ENCODE assay signal across 8 cellular contexts in genomic region chr13:76879876-76880270, GRCh38. TPM values are rescaled to one million over a fixed set of nuclear protein-coding genes. Genes with fewer than 3 reads are reported as not detected.
DNase-seq lines count a peak whose midpoint lies in the region; ATAC-seq and TF ChIP-seq lines count a peak whose summit lies in the region.

No MANE protein-coding gene starts in this region.

- ATAC-seq in HG02970 (IDR thresholded peaks at IDR 0.05; ENCODE audit: low FRiP score, unreplicated experiment) (no peak), HG02981 (IDR thresholded peaks at IDR 0.05; ENCODE audit: unreplicated experiment) (no peak)

- peak overlapping the region; percentile 38 for H3K27ac ChIP-seq in cardiac muscle cell
- H3K27ac ChIP-seq in OCI-LY1 (ENCODE audit: low read depth, low read length, poor library complexity, severe bottlenecking) = no peak overlapping the region
- no peak overlapping the region for H3K27ac ChIP-seq in fibroblast of lung (ENCODE audit: insufficient read depth, low read length)
- peak overlapping the region; percentile 33 to 62 (median 48) for H3K27ac ChIP-seq in transverse colon

- no peak for TF ChIP-seq CTCF in cardiac muscle cell (IDR thresholded peaks at IDR 0.05; ENCODE audit: low read depth, low read length)
- no peak for TF ChIP-seq CTCF in OCI-LY1 (IDR thresholded peaks at IDR 0.05; ENCODE audit: low read length)
- TF ChIP-seq CTCF in fibroblast of lung (conservative IDR thresholded peaks at IDR 0.05 in 1 of 2, IDR thresholded peaks at IDR 0.05 in 1 of 2; ENCODE audit: low read depth in 1 of 2, low read length in 2 of 2) = no peak
- TF ChIP-seq CTCF in transverse colon (IDR thresholded peaks at IDR 0.05) = no peak

- H3K4me3 ChIP-seq in cardiac muscle cell = no peak overlapping the region
- H3K4me3 ChIP-seq in OCI-LY1 (ENCODE audit: low read depth, low read length, poor library complexity, severe bottlenecking) = no peak overlapping the region
- H3K4me3 ChIP-seq in fibroblast of lung (replicated peaks in 1 of 4; ENCODE audit: control extremely low read depth in 1 of 4, insufficient read depth in 1 of 4, low read depth in 3 of 4, low read length in 4 of 4) = no peak overlapping the region
- H3K4me3 ChIP-seq in transverse colon = no peak overlapping the region

- in situ Hi-C loops in transverse colon (cut with MboI; ENCODE audit: low pct_ligation_motif_present in 1 of 4, low pct_unique_long_range_greater_than_20kb in 1 of 4, low sequenced_read_pairs in 3 of 4) = loop anchor here in 2 of 4 donors (25.0 kb wide), 2 partner anchors 218 to 393 kb away; no protein-coding TSS in a partner anchor

- H3K79me2 ChIP-seq in OCI-LY1 (ENCODE audit: insufficient read depth, low read length) (no peaks in the 10 kb centered on the region), fibroblast of lung (ENCODE audit: control insufficient read depth, insufficient read depth, low read length) (peaks cover 15% of the 10 kb centered on the region)

- no peaks in the 10 kb centered on the region for H4K20me1 ChIP-seq in OCI-LY1 (ENCODE audit: insufficient read depth, low read length)
- no peaks in the 10 kb centered on the region for H4K20me1 ChIP-seq in fibroblast of lung (ENCODE audit: control insufficient read depth, extremely low read depth, insufficient read depth, low read length)

- H3K9me3 ChIP-seq in cardiac muscle cell (ENCODE audit: low read depth) = no peaks in the 10 kb centered on the region
- no peaks in the 10 kb centered on the region for H3K9me3 ChIP-seq in OCI-LY1 (ENCODE audit: low read length)
- H3K9me3 ChIP-seq in fibroblast of lung (ENCODE audit: control insufficient read depth, insufficient read depth, low read depth, low read length) = no peaks in the 10 kb centered on the region
- H3K9me3 ChIP-seq in transverse colon = no peaks in the 10 kb centered on the region

- TF ChIP-seq EP300 in transverse colon (IDR thresholded peaks at IDR 0.05; ENCODE audit: low read depth) = no peak

- TF ChIP-seq POLR2A in transverse colon (IDR thresholded peaks at IDR 0.05) = no peak

- DNase-seq in cardiac muscle cell (ENCODE audit: low read depth in 1 of 2, low spot score in 1 of 2) (no peak), cardiac septum (ENCODE audit: low spot score) (no peak), fibroblast of lung (ENCODE audit: low read depth in 2 of 2) (no peak), transverse colon (no peak), GM03348 (ENCODE audit: low spot score) (no peak)

- H3K36me3 ChIP-seq in cardiac muscle cell (peaks cover 2% of the 10 kb centered on the region), OCI-LY1 (ENCODE audit: insufficient read depth, low read length) (no peaks in the 10 kb centered on the region), fibroblast of lung (ENCODE audit: control insufficient read depth, insufficient read depth, low read length) (no peaks in the 10 kb centered on the region), transverse colon (no peaks in the 10 kb centered on the region)

- intact Hi-C loops in cardiac septum (cut with DNase I) = loop anchor here (5.0 kb wide), 1 partner anchor 213 kb away; no protein-coding TSS in a partner anchor
- intact Hi-C loops in transverse colon (cut with DNase I; ENCODE audit: low total_unique reads) = loop anchor here (10.0 kb wide), 1 partner anchor 215 kb away; no protein-coding TSS in a partner anchor

- H2AFZ ChIP-seq in OCI-LY1 (ENCODE audit: low read length) (no peak overlapping the region), fibroblast of lung (ENCODE audit: low read length) (no peak overlapping the region)

- H3K4me1 ChIP-seq in cardiac muscle cell (ENCODE audit: low read depth) = peaks cover 13% of the 10 kb centered on the region
- peaks cover 14% of the 10 kb centered on the region for H3K4me1 ChIP-seq in OCI-LY1 (ENCODE audit: insufficient read depth, low read length, severe bottlenecking)
- no peaks in the 10 kb centered on the region for H3K4me1 ChIP-seq in fibroblast of lung (ENCODE audit: control insufficient read depth, extremely low read depth, insufficient read depth, low read length)
- peaks cover 0 to 23% (median 5%) of the 10 kb centered on the region in 4 donors for H3K4me1 ChIP-seq in transverse colon

- no peaks in the 10 kb centered on the region for H3F3A ChIP-seq in OCI-LY1 (ENCODE audit: insufficient read depth, low read length)

- no peaks in the 10 kb centered on the region for H3K9me2 ChIP-seq in OCI-LY1 (ENCODE audit: low read depth, low read length)

- WGBS in transverse colon (ENCODE audit: low coverage in 1 of 2), 2 donors = 69 to 83% methylated on average over 1 to 3 of the region's 3 CpGs

- H3K9ac ChIP-seq in OCI-LY1 (ENCODE audit: low read length) (no peak overlapping the region), fibroblast of lung (ENCODE audit: insufficient read depth, low read length) (no peak overlapping the region)

- no peaks in the 10 kb centered on the region for H3K27me3 ChIP-seq in cardiac muscle cell
- peaks cover 7% of the 10 kb centered on the region; the same call in 1 of the 2 replicates for H3K27me3 ChIP-seq in OCI-LY1 (ENCODE audit: insufficient read depth, low read length)
- no peaks in the 10 kb centered on the region for H3K27me3 ChIP-seq in fibroblast of lung (ENCODE audit: control insufficient read depth, insufficient read depth, low read length)
- no peaks in the 10 kb centered on the region for H3K27me3 ChIP-seq in transverse colon

- H3K4me2 ChIP-seq in OCI-LY1 (ENCODE audit: low read length) (peak overlapping the region; percentile 29; the same call in 1 of the 2 replicates), fibroblast of lung (ENCODE audit: extremely low read depth, insufficient read depth, low read length) (peak overlapping the region; percentile 2)

RNA-seq across cellular contexts. Expression of gene KCTD12, which starts 6.3 kb away (rescaled TPM):
- total RNA-seq in cardiac muscle cell (194 and 242 TPM in 2 replicates), cardiac septum (34.9 TPM), fibroblast of lung (35.3 and 36.5 TPM in 2 replicates), transverse colon (10 to 100 TPM; 24.2 to 34.8 (median 27.6) TPM)
- polyA plus RNA-seq in cardiac muscle cell (40.0 and 40.8 TPM in 2 replicates), fibroblast of lung (9.9 and 48.2 TPM in 2 replicates)
- 11.5 and 50.8 TPM in 2 replicates for polyA plus RNA-seq in fibroblast of lung (2012)
- polyA minus RNA-seq in fibroblast of lung (ENCODE audit: low replicate concordance) = 6.5 and 55.8 TPM in 2 replicates

Comparison
In these comparisons a context has a peak if more than half of its experiments do, and no peak if none do; other contexts are left out.
1. H3K27ac ChIP-seq: peak in cardiac muscle cell (single experiment) and transverse colon (4 of 4); none in OCI-LY1 (single experiment) and fibroblast of lung (single experiment).